Comparison of ENCODE assay signal across 1 cellular context in genomic region chr11:115523727-115524399, GRCh38.
A peak's percentile ranks its signal among the peaks of the same experiment; 100 is the strongest.
TF ChIP-seq lines count a peak whose summit lies in the region.

No MANE protein-coding gene starts in this region.

TF ChIP-seq in HepG2, 621 proteins besides CTCF, POLR2A, EP300 and RAD21 (continued from another document and continues in another):
- TF ChIP-seq ZNF691 (CRISPR knock-in tag; IDR thresholded peaks at IDR 0.05; ENCODE audit: borderline replicate concordance, low read depth) (no peak), ZNF552 (CRISPR knock-in tag; IDR thresholded peaks at IDR 0.05; ENCODE audit: borderline replicate concordance) (no peak), ZNF224 (CRISPR knock-in tag; IDR thresholded peaks at IDR 0.05) (no peak), ZBTB7B (CRISPR knock-in tag; IDR thresholded peaks at IDR 0.05) (no peak), SYNCRIP (IDR thresholded peaks at IDR 0.05; ENCODE audit: insufficient read depth, low read depth, low read length) (no peak), HOXA7 (CRISPR knock-in tag; IDR thresholded peaks at IDR 0.05) (no peak), ZNF296 (CRISPR knock-in tag; conservative IDR thresholded peaks at IDR 0.05) (no peak), RFX3 (CRISPR knock-in tag; IDR thresholded peaks at IDR 0.05) (no peak), FUBP1 (CRISPR knock-in tag; IDR thresholded peaks at IDR 0.05; ENCODE audit: borderline replicate concordance) (no peak), ZMYM3 (CRISPR knock-in tag; IDR thresholded peaks at IDR 0.05) (no peak), AGO2 (optimal IDR thresholded peaks at IDR 0.05; ENCODE audit: low read depth, low read length) (no peak), ZSCAN12 (CRISPR knock-in tag; IDR thresholded peaks at IDR 0.05) (no peak), ZNF513 (CRISPR knock-in tag; conservative IDR thresholded peaks at IDR 0.05) (no peak), KLF9 (CRISPR knock-in tag; IDR thresholded peaks at IDR 0.05; ENCODE audit: low read depth) (no peak), ATF2 (CRISPR knock-in tag; IDR thresholded peaks at IDR 0.05) (no peak), TBX2 (CRISPR knock-in tag; IDR thresholded peaks at IDR 0.05; ENCODE audit: borderline replicate concordance) (0 out of 2 replicates have a peak, but pooled peaks have one; percentile 31), TRIM22 (IDR thresholded peaks at IDR 0.05) (no peak), ZBTB46 (CRISPR knock-in tag; IDR thresholded peaks at IDR 0.05; ENCODE audit: borderline replicate concordance) (no peak), ZSCAN25 (CRISPR knock-in tag; IDR thresholded peaks at IDR 0.05) (no peak), RARA (CRISPR knock-in tag; IDR thresholded peaks at IDR 0.05) (peak; percentile 57; the same call in 1 of the 2 replicates), BHLHE40 (IDR thresholded peaks at IDR 0.05; ENCODE audit: low read length) (no peak), GMEB2 (CRISPR knock-in tag; IDR thresholded peaks at IDR 0.05; ENCODE audit: low read depth) (no peak), ZNF720 (CRISPR knock-in tag; IDR thresholded peaks at IDR 0.05) (no peak), FOSL2 (CRISPR knock-in tag; IDR thresholded peaks at IDR 0.05) (no peak), E2F1 (CRISPR knock-in tag; IDR thresholded peaks at IDR 0.05) (no peak), ZNF83 (CRISPR knock-in tag; IDR thresholded peaks at IDR 0.05; ENCODE audit: borderline replicate concordance) (no peak), CREBL2 (CRISPR knock-in tag; IDR thresholded peaks at IDR 0.05; ENCODE audit: borderline replicate concordance) (no peak), ZNF678 (CRISPR knock-in tag; IDR thresholded peaks at IDR 0.05) (no peak), ONECUT2 (CRISPR knock-in tag; IDR thresholded peaks at IDR 0.05) (0 out of 2 replicates have a peak, but pooled peaks have one; percentile 41), TFDP2 (CRISPR knock-in tag; IDR thresholded peaks at IDR 0.05) (no peak), CCAR2 (optimal IDR thresholded peaks at IDR 0.05; ENCODE audit: low read depth, low read length) (no peak), HHEX (CRISPR knock-in tag; IDR thresholded peaks at IDR 0.05) (no peak), ZNF703 (CRISPR knock-in tag; IDR thresholded peaks at IDR 0.05; ENCODE audit: borderline replicate concordance) (no peak), JDP2 (CRISPR knock-in tag; IDR thresholded peaks at IDR 0.05; ENCODE audit: borderline replicate concordance) (no peak), NR2C2 (CRISPR knock-in tag; IDR thresholded peaks at IDR 0.05; ENCODE audit: borderline replicate concordance) (no peak), YY1 (IDR thresholded peaks at IDR 0.05; ENCODE audit: insufficient read depth, insufficient replicate concordance, low read depth, low read length) (no peak), FOXA1 (IDR thresholded peaks at IDR 0.05) (no peak), FOXA1 (CRISPR knock-in tag; IDR thresholded peaks at IDR 0.05) (no peak), ZNF878 (CRISPR knock-in tag; IDR thresholded peaks at IDR 0.05) (no peak), SNRNP70 (IDR thresholded peaks at IDR 0.05; ENCODE audit: low read depth, low read length) (no peak), ZNF629 (CRISPR knock-in tag; conservative IDR thresholded peaks at IDR 0.05) (no peak), ZNF75D (CRISPR knock-in tag; IDR thresholded peaks at IDR 0.05; ENCODE audit: borderline replicate concordance) (no peak), KLF6 (CRISPR knock-in tag; IDR thresholded peaks at IDR 0.05) (no peak), SP140L (CRISPR knock-in tag; IDR thresholded peaks at IDR 0.05; ENCODE audit: borderline replicate concordance) (no peak), ZBTB4 (CRISPR knock-in tag; IDR thresholded peaks at IDR 0.05; ENCODE audit: borderline replicate concordance) (no peak), MNT (IDR thresholded peaks at IDR 0.05) (no peak), ZFP1 (CRISPR knock-in tag; IDR thresholded peaks at IDR 0.05) (no peak), CBX2 (IDR thresholded peaks at IDR 0.05; ENCODE audit: low read depth, low read length) (no peak), CBX2 (CRISPR knock-in tag; IDR thresholded peaks at IDR 0.05; ENCODE audit: low read depth) (no peak), ZNF274 (CRISPR knock-in tag; IDR thresholded peaks at IDR 0.05) (no peak), ARID2 (CRISPR knock-in tag; IDR thresholded peaks at IDR 0.05; ENCODE audit: borderline replicate concordance) (no peak), CBX1 (IDR thresholded peaks at IDR 0.05; ENCODE audit: low read depth) (no peak), CC2D1A (CRISPR knock-in tag; IDR thresholded peaks at IDR 0.05) (no peak)
